In the genomic region with DNA sequence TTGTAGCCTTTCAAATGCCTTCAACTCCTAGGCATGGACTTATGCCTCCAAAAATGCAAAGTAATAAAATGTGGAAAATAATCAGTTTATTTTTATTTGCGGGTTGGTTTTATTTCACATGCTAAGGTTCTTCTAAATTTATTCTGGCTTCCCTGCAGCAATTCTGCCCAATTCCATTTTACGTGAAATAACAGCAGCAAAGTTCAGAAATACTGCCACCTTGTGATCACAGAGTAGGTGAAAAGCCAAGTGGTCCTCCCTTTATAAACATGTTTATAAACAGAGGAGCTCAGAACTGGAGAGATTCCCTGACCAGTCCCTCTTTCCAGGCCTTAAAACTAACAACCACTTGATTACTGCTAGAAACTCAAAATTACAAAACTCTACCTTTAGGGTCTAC, we compare ENCODE assay signal across 8 cellular contexts. TPM values are rescaled to one million over a fixed set of nuclear protein-coding genes. Genes with fewer than 3 reads are reported as not detected.
DNase-seq lines count a peak whose midpoint lies in the region; ATAC-seq and TF ChIP-seq lines count a peak whose summit lies in the region.

No MANE protein-coding gene starts in this region.

- intact Hi-C loops in cardiac septum (cut with DNase I), result loop anchor here (5.0 kb wide), 2 partner anchors 109 to 174 kb away; no protein-coding TSS in a partner anchor

- peak; percentile 56 to 59 for DNase-seq in cardiac muscle cell (ENCODE audit: low read depth in 1 of 2, low spot score in 1 of 2)
- no peak for DNase-seq in cardiac septum (ENCODE audit: low spot score)
- peak; percentile 66 for DNase-seq in NAMALWA (ENCODE audit: low spot score)
- peak; percentile 48 for DNase-seq in dermis blood vessel endothelial cell
- no peak for DNase-seq in omental fat pad (ENCODE audit: low spot score)
- no peak for DNase-seq in NCI-H345 treated with DMSO at 0.1 percent for 48 hours (lab: John Stamatoyannopoulos, UW; ENCODE audit: unreplicated experiment)
- no peak for DNase-seq in NCI-H2107 treated with DMSO at 0.1 percent for 48 hours (lab: John Stamatoyannopoulos, UW; ENCODE audit: unreplicated experiment)

- H3K36me3 ChIP-seq in cardiac muscle cell, result no peaks in the 10 kb centered on the region

- H3K4me3 ChIP-seq in cardiac muscle cell, result no peak overlapping the region

- no peaks in the 10 kb centered on the region for H3K4me1 ChIP-seq in cardiac muscle cell (ENCODE audit: low read depth)

- H3K27ac ChIP-seq in cardiac muscle cell, result no peak overlapping the region

- TF ChIP-seq CTCF in cardiac muscle cell (IDR thresholded peaks at IDR 0.05; ENCODE audit: low read depth, low read length) (peak; percentile 52), omental fat pad (IDR thresholded peaks at IDR 0.05) (no peak)

- no peaks in the 10 kb centered on the region for H3K9me3 ChIP-seq in cardiac muscle cell (ENCODE audit: low read depth)

- peaks cover 11% of the 10 kb centered on the region for H3K27me3 ChIP-seq in cardiac muscle cell

- ATAC-seq in omental fat pad (ENCODE audit: low FRiP score) (peak; percentile 79), GM18502 (IDR thresholded peaks at IDR 0.05; ENCODE audit: poor library complexity, unreplicated experiment) (no peak)

RNA-seq across cellular contexts. Expression of a gene that starts 14.7 kb away (rescaled TPM):
- total RNA-seq in cardiac muscle cell, result 0.09 and 0.11 TPM in 2 replicates
- polyA plus RNA-seq in cardiac muscle cell, result not detected in 2 replicates
- total RNA-seq in cardiac septum, result not detected
- total RNA-seq in dermis blood vessel endothelial cell, result 0.17 and 8.3 TPM in 2 replicates
- total RNA-seq in omental fat pad, result 1 to 10 TPM in 2 of 4 donors, under 1 TPM in 2; 0.06 to 2.0 (median 0.72) TPM

RNA-seq across cellular contexts. Expression of a gene that starts 43.9 kb away (rescaled TPM):
- total RNA-seq in cardiac muscle cell (25.6 and 27.6 TPM in 2 replicates), cardiac septum (31.8 TPM), dermis blood vessel endothelial cell (70.3 and 124 TPM in 2 replicates), omental fat pad (10 to 100 TPM; 39.2 to 54.7 (median 41.2) TPM)
- 61.6 and 84.1 TPM in 2 replicates for polyA plus RNA-seq in cardiac muscle cell

RNA-seq across cellular contexts. Expression of a gene that starts 56.6 kb away (rescaled TPM):
- total RNA-seq in cardiac muscle cell, result 0.48 and 1.9 TPM in 2 replicates
- 0.99 TPM in 1 of 2 replicates, not detected in the other for polyA plus RNA-seq in cardiac muscle cell
- total RNA-seq in cardiac septum, result not detected
- not detected in 2 replicates for total RNA-seq in dermis blood vessel endothelial cell
- total RNA-seq in omental fat pad, result not detected

Comparison
In these comparisons a context has a peak if more than half of its experiments do, and no peak if none do; other contexts are left out.
1. DNase-seq: peak in cardiac muscle cell (2 of 2), NAMALWA (single experiment) and dermis blood vessel endothelial cell (single experiment); none in cardiac septum (single experiment), omental fat pad (single experiment), NCI-H345 treated with DMSO at 0.1 percent for 48 hours (single experiment) and NCI-H2107 treated with DMSO at 0.1 percent for 48 hours (single experiment).